12 cellular contexts compared by ENCODE assay signal in genomic region chr3:98531622-98532274, GRCh38. TPM values are rescaled to one million over a fixed set of nuclear protein-coding genes. Genes with fewer than 3 reads are reported as not detected.
DNase-seq lines count a peak whose midpoint lies in the region; ATAC-seq lines count a peak whose summit lies in the region.
"Had no signal": no experiment of that assay in that cellular context is flagged by ENCODE, and none has a peak within 500 bp of the region (broad histone marks: within the 10 kb centered on the region; RNA-seq: fewer than 3 reads in every experiment).

TSS of gene GPR15 (plus strand) at chr3:98531978. CDS start at chr3:98532034, 56 bp downstream.

- peaks cover 28% of the 10 kb centered on the region for H3K36me3 Mint-ChIP-seq in activated naive CD4-positive, alpha-beta T cell treated with anti-CD3 and anti-CD28 coated beads, Interleukin-2, amount 10 ng/mL, durations not matched to agents 7 days and 5 days
- H3K36me3 Mint-ChIP-seq in activated naive CD4-positive, alpha-beta T cell treated with anti-CD3 and anti-CD28 coated beads, Interleukin-2, amount 50 U/mL, for 72 hours: peaks cover 5 to 13% of the 10 kb centered on the region in 2 donors
- H3K36me3 Mint-ChIP-seq: immature natural killer cell had no signal

- no peaks in the 10 kb centered on the region for H3K4me1 ChIP-seq in urinary bladder (ENCODE audit: insufficient read depth)

- DNase-seq in activated naive CD4-positive, alpha-beta T cell treated with anti-CD3 and anti-CD28 coated beads, Interleukin-2, amount 10 ng/mL, durations not matched to agents 7 days and 5 days: no peak
- no peak for DNase-seq in activated naive CD4-positive, alpha-beta T cell treated with anti-CD3 and anti-CD28 coated beads, Interleukin-2, amount 50 U/mL, for 72 hours (ENCODE audit: low spot score in 2 of 2)
- no peak for DNase-seq in NCI-H510A (lab: John Stamatoyannopoulos, UW)
- DNase-seq in NCI-H2227 treated with DMSO at 0.1 percent for 48 hours (lab: John Stamatoyannopoulos, UW): no peak
- DNase-seq: activated CD8-positive, alpha-beta memory T cell treated with anti-CD3 and anti-CD28 coated beads for 24 hours; immature natural killer cell; retina had no signal

- no peaks in the 10 kb centered on the region for H3K9me3 Mint-ChIP-seq in activated naive CD4-positive, alpha-beta T cell treated with anti-CD3 and anti-CD28 coated beads, Interleukin-2, amount 10 ng/mL, durations not matched to agents 7 days and 5 days
- H3K9me3 Mint-ChIP-seq in activated naive CD4-positive, alpha-beta T cell treated with anti-CD3 and anti-CD28 coated beads, Interleukin-2, amount 50 U/mL, for 72 hours: no peaks in the 10 kb centered on the region
- H3K9me3 Mint-ChIP-seq: immature natural killer cell had no signal

- no peaks in the 10 kb centered on the region for H3K36me3 ChIP-seq in urinary bladder (ENCODE audit: insufficient read depth)

- no peak within 1 kb of the TSS for H3K27ac ChIP-seq in urinary bladder (ENCODE audit: low read depth)

- peaks cover 63% of the 10 kb centered on the region for H3K4me1 Mint-ChIP-seq in activated naive CD4-positive, alpha-beta T cell treated with anti-CD3 and anti-CD28 coated beads, Interleukin-2, amount 10 ng/mL, durations not matched to agents 7 days and 5 days
- H3K4me1 Mint-ChIP-seq: immature natural killer cell had no signal

- H3K27me3 Mint-ChIP-seq in activated naive CD4-positive, alpha-beta T cell treated with anti-CD3 and anti-CD28 coated beads, Interleukin-2, amount 10 ng/mL, durations not matched to agents 7 days and 5 days: no peaks in the 10 kb centered on the region

- intact Hi-C loops in T-helper 1 cell treated with Interleukin-12 subunit alpha and Interleukin-12 subunit beta and Interleukin-4 antibody, amounts not matched to agents 30 ng/mL and 1 ng/mL, for 36 hours (cut with micrococcal nuclease): no loop called here

- H3K4me3 ChIP-seq in urinary bladder (ENCODE audit: low read depth, low read length): peak within 1 kb of the TSS; percentile 11

- H3K4me3 Mint-ChIP-seq in activated naive CD4-positive, alpha-beta T cell treated with anti-CD3 and anti-CD28 coated beads, Interleukin-2, amount 10 ng/mL, durations not matched to agents 7 days and 5 days: peak within 1 kb of the TSS; percentile 70

- H3K27ac Mint-ChIP-seq in activated naive CD4-positive, alpha-beta T cell treated with anti-CD3 and anti-CD28 coated beads, Interleukin-2, amount 10 ng/mL, durations not matched to agents 7 days and 5 days: peak within 1 kb of the TSS; percentile 86
- peak within 1 kb of the TSS in 1 of 2 donors; percentile 47 for H3K27ac Mint-ChIP-seq in activated naive CD4-positive, alpha-beta T cell treated with anti-CD3 and anti-CD28 coated beads, Interleukin-2, amount 50 U/mL, for 72 hours

- 73% methylated on average over 7 of the region's 7 CpGs for WGBS in urinary bladder

- CTCF ChIA-PET in activated naive CD4-positive, alpha-beta T cell treated with anti-CD3 and anti-CD28 coated beads, Interleukin-2, amount 10 ng/mL, durations not matched to agents 7 days and 5 days (lab: Charles Lee): no interaction called here

- ATAC-seq in activated naive CD4-positive, alpha-beta T cell treated with anti-CD3 and anti-CD28 coated beads, Interleukin-2, amount 50 U/mL, for 72 hours: no peak
- ATAC-seq in HG02642 (IDR thresholded peaks at IDR 0.05; ENCODE audit: poor library complexity, unreplicated experiment) (peak; percentile 33), HG03442 (IDR thresholded peaks at IDR 0.05; ENCODE audit: unreplicated experiment) (no peak)
- ATAC-seq: Panc1 had no signal

RNA-seq across cellular contexts. Expression of gene GPR15, which starts in this region (rescaled TPM):
- 1 to 10 TPM in 1 of 2 donors, under 1 TPM in 1; 0.91 to 1.5 TPM for total RNA-seq in activated naive CD4-positive, alpha-beta T cell treated with anti-CD3 and anti-CD28 coated beads, Interleukin-2, amount 50 U/mL, for 72 hours
- total RNA-seq in T-helper 1 cell treated with Interleukin-12 subunit alpha and Interleukin-12 subunit beta and Interleukin-4 antibody, amounts not matched to agents 30 ng/mL and 1 ng/mL, for 36 hours: 30.4 and 31.1 TPM in 2 replicates
- total RNA-seq in urinary bladder: not detected
- polyA plus RNA-seq in urinary bladder: 0.61 TPM

Comparison
In these comparisons a context has a peak if more than half of its experiments do, and no peak if none do; other contexts are left out.
1. RNA of gene GPR15 (total RNA-seq): 30.4 to 31.1 TPM in T-helper 1 cell treated with Interleukin-12 subunit alpha and Interleukin-12 subunit beta and Interleukin-4 antibody, amounts not matched to agents 30 ng/mL and 1 ng/mL, for 36 hours; 0.91 to 1.5 TPM in activated naive CD4-positive, alpha-beta T cell treated with anti-CD3 and anti-CD28 coated beads, Interleukin-2, amount 50 U/mL, for 72 hours and not detected in urinary bladder (single experiment); every median in the first group is over 10 times any median in the second.